In genomic region chr12:128629979-128630378, GRCh38 we compare ENCODE assay signal across 23 cellular contexts.
"Had no signal": no experiment of that assay in that cellular context is flagged by ENCODE, and none has a peak within 500 bp of the region (broad histone marks: within the 10 kb centered on the region; RNA-seq: fewer than 3 reads in every experiment).

No MANE protein-coding gene starts in this region.

- H3K4me1 ChIP-seq: colonic mucosa, esophagus muscularis mucosa, esophagus squamous epithelium, foreskin keratinocyte, gastrocnemius medialis, gastroesophageal sphincter, heart left ventricle, heart right ventricle had no signal

- H3K4me3 ChIP-seq: colonic mucosa, coronary artery, dorsolateral prefrontal cortex, esophagus muscularis mucosa, esophagus squamous epithelium, gastrocnemius medialis, gastroesophageal sphincter, heart left ventricle, heart right ventricle had no signal

- H3K9me3 ChIP-seq: colonic mucosa, gastrocnemius medialis had no signal

- H3K27ac ChIP-seq: colonic mucosa, coronary artery, dorsolateral prefrontal cortex, epithelial cell of prostate, esophagus muscularis mucosa, esophagus squamous epithelium, foreskin keratinocyte, gastrocnemius medialis, gastroesophageal sphincter, heart left ventricle, heart right ventricle had no signal

- DNase-seq: colonic mucosa; cortex of kidney; dermis blood vessel endothelial cell; dorsolateral prefrontal cortex; effector CD4-positive, alpha-beta T cell; effector CD8-positive, alpha-beta T cell; effector memory CD4-positive, alpha-beta T cell; effector memory CD8-positive, alpha-beta T cell; endodermal cell; erythroblast; esophagus squamous epithelium; foreskin fibroblast; foreskin keratinocyte; foreskin melanocyte; gastrocnemius medialis; glutamatergic neuron; head of caudate nucleus; heart left ventricle; heart right ventricle had no signal

- H3K36me3 ChIP-seq: colonic mucosa, esophagus muscularis mucosa, esophagus squamous epithelium, gastrocnemius medialis, gastroesophageal sphincter, heart left ventricle, heart right ventricle had no signal

- H3K27me3 ChIP-seq: colonic mucosa, dorsolateral prefrontal cortex, esophagus squamous epithelium, foreskin keratinocyte, gastrocnemius medialis, gastroesophageal sphincter, heart left ventricle had no signal
